ENCODE assay signal across 1 cellular context in the genomic region with DNA sequence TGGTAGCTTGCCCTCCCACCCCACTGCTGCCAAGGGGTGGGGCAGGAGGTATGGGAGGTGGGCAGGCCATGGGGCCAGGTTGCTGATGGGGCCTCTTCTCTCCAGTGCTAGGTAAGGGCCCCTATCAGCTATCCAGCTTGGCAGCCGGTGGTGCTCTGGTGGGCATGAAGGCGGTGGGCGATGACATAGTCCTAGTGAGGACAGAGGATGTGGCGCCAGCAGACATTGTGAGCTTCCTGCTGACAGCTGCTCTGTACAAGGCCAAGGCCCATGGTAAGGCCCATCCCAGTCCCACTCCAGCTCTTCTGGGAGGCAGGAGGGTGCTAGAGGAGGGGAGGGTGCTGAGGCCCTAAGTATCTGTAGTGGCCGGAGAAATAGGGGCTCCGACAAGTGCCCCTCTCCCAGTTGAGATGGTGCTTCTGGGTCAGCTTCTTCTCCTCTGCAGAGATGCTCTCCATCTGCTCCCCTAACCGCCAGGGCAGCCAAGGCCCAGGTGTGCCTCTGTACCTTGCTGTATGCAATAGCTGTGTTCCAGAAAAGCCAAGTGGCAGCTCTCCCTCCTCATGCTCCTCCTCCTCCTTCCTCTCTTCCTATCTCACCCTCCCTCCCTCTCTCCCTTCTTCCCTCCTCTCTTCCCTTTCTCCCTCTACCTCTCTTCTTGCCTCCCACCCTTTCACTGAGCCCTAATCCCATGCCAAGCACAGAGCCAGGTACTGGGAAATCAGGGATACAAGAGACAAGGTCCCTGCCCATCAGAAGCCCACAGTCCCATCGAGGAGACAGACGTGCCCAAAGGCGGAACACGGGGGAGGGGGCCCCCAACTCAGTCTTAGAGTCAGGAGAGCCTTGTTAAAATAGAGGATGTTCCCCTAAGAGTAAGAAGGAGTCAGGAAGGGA.
TF ChIP-seq lines count a peak whose summit lies in the region.

No MANE protein-coding gene starts in this region.

TF ChIP-seq in H1, 55 proteins besides CTCF, POLR2A, EP300 and RAD21:
- TF ChIP-seq POU5F1 (IDR thresholded peaks at IDR 0.05; ENCODE audit: low read depth, low read length) = no peak
- no peak for TF ChIP-seq BACH1 (IDR thresholded peaks at IDR 0.05; ENCODE audit: low read length)
- TF ChIP-seq GTF2F1 (IDR thresholded peaks at IDR 0.05; ENCODE audit: borderline replicate concordance, low read depth, low read length) = no peak
- TF ChIP-seq KDM5A (IDR thresholded peaks at IDR 0.05; ENCODE audit: low read length) = no peak
- TF ChIP-seq SIRT6 (IDR thresholded peaks at IDR 0.05; ENCODE audit: low read length) = no peak
- no peak for TF ChIP-seq GABPA (IDR thresholded peaks at IDR 0.05; ENCODE audit: borderline replicate concordance, insufficient read depth, low read length)
- no peak for TF ChIP-seq CBX5 (IDR thresholded peaks at IDR 0.05; ENCODE audit: low read depth, low read length)
- TF ChIP-seq, protein P1, sequence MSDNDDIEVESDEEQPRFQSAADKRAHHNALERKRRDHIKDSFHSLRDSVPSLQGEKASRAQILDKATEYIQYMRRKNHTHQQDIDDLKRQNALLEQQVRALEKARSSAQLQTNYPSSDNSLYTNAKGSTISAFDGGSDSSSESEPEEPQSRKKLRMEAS (IDR thresholded peaks at IDR 0.05) = no peak
- TF ChIP-seq, protein P2, sequence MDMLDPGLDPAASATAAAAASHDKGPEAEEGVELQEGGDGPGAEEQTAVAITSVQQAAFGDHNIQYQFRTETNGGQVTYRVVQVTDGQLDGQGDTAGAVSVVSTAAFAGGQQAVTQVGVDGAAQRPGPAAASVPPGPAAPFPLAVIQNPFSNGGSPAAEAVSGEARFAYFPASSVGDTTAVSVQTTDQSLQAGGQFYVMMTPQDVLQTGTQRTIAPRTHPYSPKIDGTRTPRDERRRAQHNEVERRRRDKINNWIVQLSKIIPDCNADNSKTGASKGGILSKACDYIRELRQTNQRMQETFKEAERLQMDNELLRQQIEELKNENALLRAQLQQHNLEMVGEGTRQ (IDR thresholded peaks at IDR 0.05; ENCODE audit: low read length) = no peak
- TF ChIP-seq POLR2AphosphoS5 (IDR thresholded peaks at IDR 0.05; ENCODE audit: low read depth, low read length) = no peak
- TF ChIP-seq NRF1 (IDR thresholded peaks at IDR 0.05; ENCODE audit: low read depth, low read length) = no peak
- TF ChIP-seq CTBP2 (IDR thresholded peaks at IDR 0.05; ENCODE audit: borderline replicate concordance, insufficient read depth, insufficient read length, low read length) = no peak
